Comparison of ENCODE assay signal across 14 cellular contexts in genomic region chr4:155383541-155383940, GRCh38.
"Had no signal": no experiment of that assay in that cellular context is flagged by ENCODE, and none has a peak within 500 bp of the region (broad histone marks: within the 10 kb centered on the region; RNA-seq: fewer than 3 reads in every experiment).

No MANE protein-coding gene starts in this region.

- ATAC-seq: effector memory CD8-positive, alpha-beta T cell; foreskin keratinocyte; psoas muscle; stimulated activated memory B cell treated with anti-CD40 and anti-IgM and Interleukin-4, amounts not matched to agents 10 μg/mL and 1 μg/mL and 100 μg/mL, for 72 hours had no signal

- H3K4me3 Mint-ChIP-seq: dendritic cell treated with granulocyte-macrophage colony-stimulating factor and Interleukin-4, amounts not matched to agents 40 ng/mL and 50 ng/mL, for 4 days; effector memory CD8-positive, alpha-beta T cell; immature natural killer cell; natural killer cell treated with Interleukin-12 subunit alpha and Interleukin-12 subunit beta and Interleukin-15 and Interleukin-18, amount 100 ng/mL, for 72 hours; neural progenitor cell; stimulated activated memory B cell treated with anti-CD40 and anti-IgM and Interleukin-4, amounts not matched to agents 10 μg/mL and 1 μg/mL and 100 μg/mL, for 72 hours had no signal

- H3K4me1 Mint-ChIP-seq: immature natural killer cell; neural progenitor cell; stimulated activated memory B cell treated with anti-CD40 and anti-IgM and Interleukin-4, amounts not matched to agents 10 μg/mL and 1 μg/mL and 100 μg/mL, for 72 hours had no signal

- DNase-seq: cerebellar nuclear complex; effector memory CD8-positive, alpha-beta T cell; foreskin keratinocyte; immature natural killer cell; nucleus accumbens; psoas muscle; retina; right lobe of liver; stimulated activated CD4-positive, alpha-beta T cell treated with anti-CD3 and anti-CD28 coated beads, Interleukin-4, amount 100 ng/mL, for 24 hours; trophoblast cell had no signal

- H3K27me3 Mint-ChIP-seq: dendritic cell treated with granulocyte-macrophage colony-stimulating factor and Interleukin-4, amounts not matched to agents 40 ng/mL and 50 ng/mL, for 4 days had no signal

- H3K27ac Mint-ChIP-seq: dendritic cell treated with granulocyte-macrophage colony-stimulating factor and Interleukin-4, amounts not matched to agents 40 ng/mL and 50 ng/mL, for 4 days; natural killer cell treated with Interleukin-12 subunit alpha and Interleukin-12 subunit beta and Interleukin-15 and Interleukin-18, amount 100 ng/mL, for 72 hours; neural progenitor cell; stimulated activated memory B cell treated with anti-CD40 and anti-IgM and Interleukin-4, amounts not matched to agents 10 μg/mL and 1 μg/mL and 100 μg/mL, for 72 hours had no signal

- H3K9me3 Mint-ChIP-seq: dendritic cell treated with granulocyte-macrophage colony-stimulating factor and Interleukin-4, amounts not matched to agents 40 ng/mL and 50 ng/mL, for 4 days; effector memory CD8-positive, alpha-beta T cell; natural killer cell treated with Interleukin-12 subunit alpha and Interleukin-12 subunit beta and Interleukin-15 and Interleukin-18, amount 100 ng/mL, for 72 hours; neural progenitor cell; stimulated activated memory B cell treated with anti-CD40 and anti-IgM and Interleukin-4, amounts not matched to agents 10 μg/mL and 1 μg/mL and 100 μg/mL, for 72 hours had no signal
